ENCODE assay signal across 34 cellular contexts in the genomic region with DNA sequence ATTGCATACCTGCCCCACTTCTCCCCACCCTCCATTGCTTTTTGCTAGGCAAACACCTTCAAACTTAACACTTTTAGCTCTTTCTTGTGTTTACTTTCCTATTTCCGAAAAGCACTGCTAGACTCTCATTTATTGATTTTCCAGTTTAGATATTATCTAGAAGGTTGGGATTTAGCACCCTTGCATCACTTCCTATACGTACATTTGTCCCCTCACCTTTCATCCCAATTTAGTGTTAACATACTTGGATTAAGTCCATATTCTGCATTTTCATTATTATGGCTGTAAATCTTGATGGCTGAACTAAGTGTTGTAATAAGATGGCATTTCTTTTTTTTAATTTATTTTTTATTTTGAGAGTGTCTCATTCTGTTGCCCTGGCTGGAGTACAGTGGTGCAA. TPM values are rescaled to one million over a fixed set of nuclear protein-coding genes. Genes with fewer than 3 reads are reported as not detected.
DNase-seq lines count a peak whose midpoint lies in the region; ATAC-seq, FAIRE-seq and TF ChIP-seq lines count a peak whose summit lies in the region.
"Had no signal": no experiment of that assay in that cellular context is flagged by ENCODE, and none has a peak within 500 bp of the region (broad histone marks: within the 10 kb centered on the region; RNA-seq: fewer than 3 reads in every experiment).

No MANE protein-coding gene starts in this region.

- no peak overlapping the region for H3K4me3 Mint-ChIP-seq in activated CD8-positive, alpha-beta T cell treated with anti-CD3 and anti-CD28 coated beads for 36 hours
- H3K4me3 Mint-ChIP-seq: B cell; CD14-positive monocyte; CD4-positive, alpha-beta memory T cell; CD4-positive, alpha-beta T cell; CD4-positive, CD25-positive, alpha-beta regulatory T cell; CD8-positive, alpha-beta memory T cell; CD8-positive, alpha-beta T cell had no signal

- H3K36me3 Mint-ChIP-seq in activated CD8-positive, alpha-beta T cell treated with anti-CD3 and anti-CD28 coated beads for 36 hours (ENCODE audit: low read depth): no peaks in the 10 kb centered on the region
- H3K36me3 Mint-ChIP-seq: CD14-positive monocyte; CD4-positive, CD25-positive, alpha-beta regulatory T cell had no signal

- H3K9ac ChIP-seq in K562 (ENCODE audit: insufficient read depth in 1 of 2, low read depth in 2 of 2, low read length in 2 of 2): no peak overlapping the region
- H3K9ac ChIP-seq: BLaER1; BLaER1 treated with 17β-estradiol and CSF1 and Interleukin-3, amounts not matched to agents 10 nM and 100 nM had no signal

- H3K79me2 ChIP-seq in K562 (ENCODE audit: control insufficient read depth, insufficient read depth, low read length): no peaks in the 10 kb centered on the region

- no peaks in the 10 kb centered on the region for H4K20me1 ChIP-seq in K562 (replicated peaks; ENCODE audit: control insufficient read depth, insufficient read depth, low read length)
- H4K20me1 ChIP-seq: BLaER1; BLaER1 treated with 17β-estradiol and CSF1 and Interleukin-3, amounts not matched to agents 10 nM and 100 nM had no signal

- H3K4me3 ChIP-seq in A549: no peak overlapping the region
- no peak overlapping the region for H3K4me3 ChIP-seq in K562
- H3K4me3 ChIP-seq in right lobe of liver: no peak overlapping the region
- H3K4me3 ChIP-seq in esophagus muscularis mucosa: no peak overlapping the region
- H3K4me3 ChIP-seq: BLaER1; BLaER1 treated with 17β-estradiol and CSF1 and Interleukin-3, amounts not matched to agents 10 nM and 100 nM had no signal

- H3K27ac ChIP-seq in A549 (no peak overlapping the region), K562 (ENCODE audit: extremely low read depth, low read depth, low read length) (no peak overlapping the region), right lobe of liver (no peak overlapping the region), esophagus muscularis mucosa (replicated peaks in 1 of 4) (no peak overlapping the region)
- H3K27ac ChIP-seq: 22Rv1; BLaER1; BLaER1 treated with 17β-estradiol and CSF1 and Interleukin-3, amounts not matched to agents 10 nM and 100 nM; C4-2B had no signal

- H3K27me3 Mint-ChIP-seq in activated CD8-positive, alpha-beta T cell treated with anti-CD3 and anti-CD28 coated beads for 36 hours: no peaks in the 10 kb centered on the region
- H3K27me3 Mint-ChIP-seq: CD4-positive, alpha-beta memory T cell; CD4-positive, alpha-beta T cell had no signal

- H3K27ac Mint-ChIP-seq in activated CD8-positive, alpha-beta T cell treated with anti-CD3 and anti-CD28 coated beads for 36 hours: no peak overlapping the region
- H3K27ac Mint-ChIP-seq: B cell; CD4-positive, alpha-beta T cell; CD8-positive, alpha-beta T cell had no signal

- 53% methylated on average over 2 of the region's 2 CpGs for WGBS in A549 (ENCODE audit: missing lambda C conversion rate)
- 12% methylated on average over 2 of the region's 2 CpGs for WGBS in K562 (ENCODE audit: insufficient coverage, low coverage, missing lambda C conversion rate)
- WGBS in right lobe of liver (ENCODE audit: insufficient coverage, low coverage, low lambda C conversion rate, missing lambda C conversion rate): 29% methylated on average over 2 of the region's 2 CpGs
- 89% methylated on average over 2 of the region's 2 CpGs for WGBS in esophagus muscularis mucosa

- FAIRE-seq in A549 (lab: Jason Lieb, UNC): peak; percentile 28
- FAIRE-seq in K562 (lab: Jason Lieb, UNC): no peak
- FAIRE-seq: A204.1, D721Med had no signal

- H3K27me3 ChIP-seq in K562 (ENCODE audit: control insufficient read depth in 2 of 2, insufficient read depth in 2 of 2, low read length in 2 of 2) (peaks cover 3 to 15% of the 10 kb centered on the region in 2 experiments; a peak in 2 of 5 replicates), right lobe of liver (no peaks in the 10 kb centered on the region), esophagus muscularis mucosa (no peaks in the 10 kb centered on the region)
- H3K27me3 ChIP-seq: BE2C; BLaER1; BLaER1 treated with 17β-estradiol and CSF1 and Interleukin-3, amounts not matched to agents 10 nM and 100 nM had no signal

- no peak for DNase-seq in A549 (ENCODE audit: low read depth in 1 of 2, low spot score in 1 of 2)
- peak; percentile 0 for DNase-seq in GM20000 (ENCODE audit: low spot score)
- no peak for DNase-seq in K562 (ENCODE audit: extremely low read depth in 1 of 4, low spot score in 3 of 4)
- no peak for DNase-seq in right lobe of liver
- DNase-seq in activated CD8-positive, alpha-beta T cell treated with anti-CD3 and anti-CD28 coated beads for 36 hours: no peak
- DNase-seq in esophagus muscularis mucosa (ENCODE audit: extremely low spot score): no peak
- DNase-seq: 8988T; ACHN; AML-193; BE2C; C1 segment of cervical spinal cord; Caco-2; Calu3; CD4-positive, alpha-beta memory T cell; CD4-positive, alpha-beta T cell; CD4-positive, CD25-positive, alpha-beta regulatory T cell; CD8-positive, alpha-beta memory T cell; COR-L47; DMS 273 treated with DMSO at 0.1 percent for 48 hours; DMS153; DMS53; DMS79; DMS79 treated with DMSO at 0.1 percent for 48 hours; DND-41; EL had no signal

- peaks cover 5% of the 10 kb centered on the region for H3K4me1 Mint-ChIP-seq in activated CD8-positive, alpha-beta T cell treated with anti-CD3 and anti-CD28 coated beads for 36 hours (ENCODE audit: low read depth)
- H3K4me1 Mint-ChIP-seq: B cell, CD14-positive monocyte had no signal

- no peak overlapping the region for H3K4me2 ChIP-seq in A549
- H3K4me2 ChIP-seq in K562 (ENCODE audit: insufficient read depth, low read length): no peak overlapping the region
- H3K4me2 ChIP-seq: BLaER1; BLaER1 treated with 17β-estradiol and CSF1 and Interleukin-3, amounts not matched to agents 10 nM and 100 nM had no signal

- in situ Hi-C loops in K562 (cut with MboI): no loop called here

- H3K9me3 ChIP-seq in A549 (peaks cover 11% of the 10 kb centered on the region; the same call in 2 of the 3 replicates), K562 (replicated peaks; ENCODE audit: control insufficient read depth, insufficient read depth, low read depth, low read length) (no peaks in the 10 kb centered on the region), right lobe of liver (no peaks in the 10 kb centered on the region), esophagus muscularis mucosa (peaks cover 0 to 5% (median 2%) of the 10 kb centered on the region in 4 donors)
- H3K9me3 ChIP-seq: BE2C, Caco-2 had no signal

- TF ChIP-seq POLR2A in A549 (IDR thresholded peaks at IDR 0.05; ENCODE audit: low read length) (no peak), K562 (conservative IDR thresholded peaks at IDR 0.05) (no peak), right lobe of liver (IDR thresholded peaks at IDR 0.05) (no peak), esophagus muscularis mucosa (IDR thresholded peaks at IDR 0.05; ENCODE audit: low read depth) (no peak)

- H3K36me3 ChIP-seq in K562 (ENCODE audit: control insufficient read depth, insufficient read depth, low read length): no peaks in the 10 kb centered on the region
- H3K36me3 ChIP-seq in right lobe of liver: no peaks in the 10 kb centered on the region
- H3K36me3 ChIP-seq in esophagus muscularis mucosa: no peaks in the 10 kb centered on the region
- H3K36me3 ChIP-seq: BE2C; BLaER1; BLaER1 treated with 17β-estradiol and CSF1 and Interleukin-3, amounts not matched to agents 10 nM and 100 nM had no signal

- H3K9me3 Mint-ChIP-seq in activated CD8-positive, alpha-beta T cell treated with anti-CD3 and anti-CD28 coated beads for 36 hours: no peaks in the 10 kb centered on the region
- H3K9me3 Mint-ChIP-seq: CD4-positive, alpha-beta T cell had no signal

- H3K4me1 ChIP-seq in A549 (no peaks in the 10 kb centered on the region), K562 (replicated peaks in 1 of 2; ENCODE audit: control insufficient read depth in 2 of 2, insufficient read depth in 2 of 2, low read length in 2 of 2) (peaks cover 4 to 6% of the 10 kb centered on the region in 2 experiments; a peak in 3 of 5 replicates), right lobe of liver (no peaks in the 10 kb centered on the region), esophagus muscularis mucosa (no peaks in the 10 kb centered on the region)
- H3K4me1 ChIP-seq: BE2C; BLaER1; BLaER1 treated with 17β-estradiol and CSF1 and Interleukin-3, amounts not matched to agents 10 nM and 100 nM; Caco-2 had no signal

- CTCF ChIA-PET in A549 (lab: Yijun Ruan, JAX) (no interaction called here), K562 (lab: Yijun Ruan, JAX; ENCODE audit: low intra/inter-chr PET ratio) (no interaction called here)
- CTCF ChIA-PET in activated CD8-positive, alpha-beta T cell treated with anti-CD3 and anti-CD28 coated beads for 36 hours (lab: Charles Lee): interaction anchor here (1.1 kb wide), 1 partner anchor 201 kb away, joined by 3 read pairs; no protein-coding TSS in a partner anchor

- POLR2A ChIA-PET in A549 (lab: Yijun Ruan, JAX) (no interaction called here), K562 (lab: Yijun Ruan, JAX) (no interaction called here)
- POLR2A ChIA-PET in activated CD8-positive, alpha-beta T cell treated with anti-CD3 and anti-CD28 coated beads for 36 hours (lab: Charles Lee): no interaction called here

- intact Hi-C loops in K562 (cut with micrococcal nuclease) (no loop called here), right lobe of liver (cut with DNase I) (no loop called here), esophagus muscularis mucosa (cut with DNase I) (no loop called here)
- intact Hi-C loops in activated CD8-positive, alpha-beta T cell treated with anti-CD3 and anti-CD28 coated beads for 36 hours (cut with micrococcal nuclease): no loop called here

- no peak for TF ChIP-seq CTCF in A549 (IDR thresholded peaks at IDR 0.05)
- TF ChIP-seq CTCF in GM20000 (IDR thresholded peaks at IDR 0.05; ENCODE audit: extremely low read depth, missing control alignments): no peak
- TF ChIP-seq CTCF in K562 (IDR thresholded peaks at IDR 0.05 in 2 of 3, conservative IDR thresholded peaks at IDR 0.05 in 1 of 3; ENCODE audit: insufficient read depth in 2 of 3, low read depth in 1 of 3, low read length in 3 of 3): no peak
- no peak for TF ChIP-seq CTCF in right lobe of liver (IDR thresholded peaks at IDR 0.05)
- TF ChIP-seq CTCF in activated CD8-positive, alpha-beta T cell treated with anti-CD3 and anti-CD28 coated beads for 36 hours (IDR thresholded peaks at IDR 0.05): no peak
- TF ChIP-seq CTCF in esophagus muscularis mucosa (IDR thresholded peaks at IDR 0.05): no peak

- H2AFZ ChIP-seq in K562 (ENCODE audit: low read depth, low read length): no peak overlapping the region

- TF ChIP-seq RAD21 in A549 (conservative IDR thresholded peaks at IDR 0.05 in 1 of 2, IDR thresholded peaks at IDR 0.05 in 1 of 2) (no peak), K562 (CRISPR knock-in tag; conservative IDR thresholded peaks at IDR 0.05 in 1 of 2, IDR thresholded peaks at IDR 0.05 in 1 of 2) (no peak)

- ATAC-seq in A549 (no peak), K562 (no peak), right lobe of liver (no peak)
- no peak for ATAC-seq in activated CD8-positive, alpha-beta T cell treated with anti-CD3 and anti-CD28 coated beads for 36 hours
- ATAC-seq: CD8-positive, alpha-beta T cell had no signal

- no peaks in the 10 kb centered on the region for H3K9me1 ChIP-seq in K562 (ENCODE audit: control insufficient read depth, insufficient read depth, low read length)

- TF ChIP-seq EP300 in A549 (IDR thresholded peaks at IDR 0.05) (no peak), K562 (IDR thresholded peaks at IDR 0.05; ENCODE audit: low read length) (peak; percentile 11; the same call in 1 of the 2 replicates), esophagus muscularis mucosa (IDR thresholded peaks at IDR 0.05) (no peak)

- no TSS peak for BruUV-seq in K562 (replicated peaks; lab: Mats Ljungman, UMichigan)

RNA-seq across cellular contexts. Expression of gene GOLGA6L10, which starts 39.5 kb away (rescaled TPM):
- polyA plus RNA-seq in A549 (2011; rRNA removed) (0.74 and 0.84 TPM in 2 replicates), A549 (2017; fragmentation: RNase III; extraction: RNeasy Plus Mini Kit Qiagen cat#74134 plus additional on column Dnase treatment) (0.62 to 1.1 TPM (median 0.98 TPM) in 3 replicates), K562 (2011; rRNA removed) (4.0 and 4.1 TPM in 2 replicates), K562 (2014; fragmentation: Illumina TruSeq; extraction: Trizol) (1.5 and 2.0 TPM in 2 replicates), K562 (2014; fragmentation: Nextera tagmentation; extraction: Ambion mirVana) (under 1 TPM; 0.32 to 0.34 TPM), K562 (2014; rRNA removed) (2.7 and 7.1 TPM in 2 replicates)
- 0.41 and 0.93 TPM in 2 replicates for polyA plus RNA-seq in A549 (2012; cell fraction: cytosol; rRNA removed)
- 2.0 and 2.2 TPM in 2 replicates for polyA plus RNA-seq in A549 (2012; cell fraction: nucleus; rRNA removed)
- polyA minus RNA-seq in A549 (2011; rRNA and poly(A)+ RNA removed): 0.24 TPM in 1 of 2 replicates, not detected in the other
- 10.5 and 22.9 TPM in 2 replicates for total RNA-seq in K562 (2011; cell fraction: chromatin; rRNA removed; ENCODE audit: low replicate concordance)
- total RNA-seq in K562 (2011; cell fraction: nucleolus; rRNA removed): 4.5 and 5.5 TPM in 2 replicates
- 22.1 and 29.5 TPM in 2 replicates for total RNA-seq in K562 (2011; cell fraction: nucleoplasm; rRNA removed)
- total RNA-seq in K562 (2014; rRNA removed) (2.4 and 2.7 TPM in 2 replicates), K562 (2014; rRNA removed; fragmentation: Illumina TruSeq; extraction: Trizol) (1.9 and 3.0 TPM in 2 replicates), K562 (2015; rRNA removed; fragmentation: Illumina TruSeq; extraction: Trizol) (2.0 TPM in 2 replicates), K562 (2021) (2.2 TPM in 2 replicates), right lobe of liver (under 1 TPM; 0.06 to 0.93 (median 0.38) TPM), esophagus muscularis mucosa (1 to 10 TPM in 2 of 4 donors, under 1 TPM in 2; 0.33 to 1.7 (median 0.99) TPM)
- polyA plus RNA-seq in K562 (2011; cell fraction: cytosol; rRNA removed): 0.22 and 0.60 TPM in 2 replicates
- polyA plus RNA-seq in K562 (2011; cell fraction: nucleus; rRNA removed): 6.1 and 8.4 TPM in 2 replicates
- polyA plus RNA-seq in K562 (2012): 1.3 and 3.8 TPM in 2 replicates
- polyA minus RNA-seq in K562 (2011; rRNA and poly(A)+ RNA removed): 2.1 and 2.2 TPM in 2 replicates
- 0.86 TPM in 1 of 2 replicates, not detected in the other for polyA minus RNA-seq in K562 (2011; cell fraction: cytosol; rRNA and poly(A)+ RNA removed)
- 3.4 and 7.1 TPM in 2 replicates for polyA minus RNA-seq in K562 (2011; cell fraction: nucleus; rRNA and poly(A)+ RNA removed)
- total RNA-seq in activated CD8-positive, alpha-beta T cell treated with anti-CD3 and anti-CD28 coated beads for 36 hours: 1 to 10 TPM; 2.5 to 3.0 TPM
- polyA plus RNA-seq: CD14-positive monocyte had no signal

RNA-seq across cellular contexts. Expression of gene SAXO2, which starts 47.2 kb away (rescaled TPM):
- 1.1 and 4.5 TPM in 2 replicates for polyA plus RNA-seq in A549 (2011; rRNA removed)
- 1.6 and 2.6 TPM in 2 replicates for polyA plus RNA-seq in A549 (2012; cell fraction: cytosol; rRNA removed)
- polyA plus RNA-seq in A549 (2012; cell fraction: nucleus; rRNA removed): 2.5 and 2.8 TPM in 2 replicates
- polyA plus RNA-seq in A549 (2017; fragmentation: RNase III; extraction: RNeasy Plus Mini Kit Qiagen cat#74134 plus additional on column Dnase treatment): 1.8 to 2.5 TPM (median 2.2 TPM) in 3 replicates
- 0.37 and 5.2 TPM in 2 replicates for polyA minus RNA-seq in A549 (2011; rRNA and poly(A)+ RNA removed)
- 7.6 and 10.0 TPM in 2 replicates for total RNA-seq in K562 (2011; cell fraction: chromatin; rRNA removed; ENCODE audit: low replicate concordance)
- 7.0 and 21.3 TPM in 2 replicates for total RNA-seq in K562 (2011; cell fraction: nucleolus; rRNA removed)
- 17.5 and 28.9 TPM in 2 replicates for total RNA-seq in K562 (2011; cell fraction: nucleoplasm; rRNA removed)
- 3.2 and 8.5 TPM in 2 replicates for total RNA-seq in K562 (2014; rRNA removed)
- total RNA-seq in K562 (2014; rRNA removed; fragmentation: Illumina TruSeq; extraction: Trizol): 3.1 and 3.6 TPM in 2 replicates
- 5.0 and 8.6 TPM in 2 replicates for total RNA-seq in K562 (2015; rRNA removed; fragmentation: Illumina TruSeq; extraction: Trizol)
- 5.7 and 8.2 TPM in 2 replicates for total RNA-seq in K562 (2021)
- polyA plus RNA-seq in K562 (2011; rRNA removed): 12.0 and 14.2 TPM in 2 replicates
- polyA plus RNA-seq in K562 (2011; cell fraction: cytosol; rRNA removed): 4.0 and 5.6 TPM in 2 replicates
- polyA plus RNA-seq in K562 (2011; cell fraction: nucleus; rRNA removed): 10.9 and 12.6 TPM in 2 replicates
- polyA plus RNA-seq in K562 (2012): 7.6 and 9.3 TPM in 2 replicates
- 3.8 and 4.5 TPM in 2 replicates for polyA plus RNA-seq in K562 (2014; fragmentation: Illumina TruSeq; extraction: Trizol)
- 1 to 10 TPM; 6.0 to 9.5 TPM for polyA plus RNA-seq in K562 (2014; fragmentation: Nextera tagmentation; extraction: Ambion mirVana)
- polyA plus RNA-seq in K562 (2014; rRNA removed): 9.6 and 10.0 TPM in 2 replicates
- 0.67 and 2.9 TPM in 2 replicates for polyA minus RNA-seq in K562 (2011; rRNA and poly(A)+ RNA removed)
- 0.29 TPM in 1 of 2 replicates, not detected in the other for polyA minus RNA-seq in K562 (2011; cell fraction: cytosol; rRNA and poly(A)+ RNA removed)
- polyA minus RNA-seq in K562 (2011; cell fraction: nucleus; rRNA and poly(A)+ RNA removed): 9.7 and 18.3 TPM in 2 replicates
- 1 to 10 TPM in 1 of 6 experiments, under 1 TPM in 4, not detected in 1; 0.06 to 1.1 (median 0.26) TPM for total RNA-seq in right lobe of liver
- total RNA-seq in activated CD8-positive, alpha-beta T cell treated with anti-CD3 and anti-CD28 coated beads for 36 hours: 1 to 10 TPM; 1.1 to 2.8 TPM
- total RNA-seq in esophagus muscularis mucosa: 1 to 10 TPM in 2 of 4 donors, under 1 TPM in 1, not detected in 1; 0.39 to 1.7 (median 1.3) TPM
- total RNA-seq: CD4-positive, CD25-positive, alpha-beta regulatory T cell had no signal
- polyA plus RNA-seq: CD14-positive monocyte had no signal

RNA-seq across cellular contexts. Expression of gene EFL1, which starts 47.3 kb away (rescaled TPM):
- polyA plus RNA-seq in A549 (2011; rRNA removed) (42.3 and 42.5 TPM in 2 replicates), A549 (2017; fragmentation: RNase III; extraction: RNeasy Plus Mini Kit Qiagen cat#74134 plus additional on column Dnase treatment) (19.4 to 21.2 TPM (median 20.0 TPM) in 3 replicates), K562 (2011; rRNA removed) (17.1 and 26.2 TPM in 2 replicates), K562 (2014; fragmentation: Illumina TruSeq; extraction: Trizol) (17.9 and 32.5 TPM in 2 replicates), K562 (2014; fragmentation: Nextera tagmentation; extraction: Ambion mirVana) (10 to 100 TPM in 1 of 2 experiments, 1 to 10 TPM in 1; 4.8 to 16.9 TPM), K562 (2014; rRNA removed) (13.4 and 14.7 TPM in 2 replicates)
- 8.8 and 9.0 TPM in 2 replicates for polyA plus RNA-seq in A549 (2012; cell fraction: cytosol; rRNA removed)
- 6.1 and 8.5 TPM in 2 replicates for polyA plus RNA-seq in A549 (2012; cell fraction: nucleus; rRNA removed)
- polyA minus RNA-seq in A549 (2011; rRNA and poly(A)+ RNA removed): 41.0 and 44.1 TPM in 2 replicates
- total RNA-seq in K562 (2011; cell fraction: chromatin; rRNA removed; ENCODE audit: low replicate concordance): 29.4 and 54.1 TPM in 2 replicates
- total RNA-seq in K562 (2011; cell fraction: nucleolus; rRNA removed): 14.3 and 17.9 TPM in 2 replicates
- total RNA-seq in K562 (2011; cell fraction: nucleoplasm; rRNA removed): 20.7 and 30.6 TPM in 2 replicates
- total RNA-seq in K562 (2014; rRNA removed) (14.0 and 18.0 TPM in 2 replicates), K562 (2014; rRNA removed; fragmentation: Illumina TruSeq; extraction: Trizol) (24.3 and 26.6 TPM in 2 replicates), K562 (2015; rRNA removed; fragmentation: Illumina TruSeq; extraction: Trizol) (21.8 and 23.0 TPM in 2 replicates), K562 (2021) (16.6 and 17.4 TPM in 2 replicates), right lobe of liver (10 to 100 TPM in 2 of 6 experiments, 1 to 10 TPM in 4; 4.6 to 12.9 (median 9.4) TPM), esophagus muscularis mucosa (10 to 100 TPM; 13.0 to 17.4 (median 13.2) TPM)
- polyA plus RNA-seq in K562 (2011; cell fraction: cytosol; rRNA removed): 5.6 and 7.8 TPM in 2 replicates
- polyA plus RNA-seq in K562 (2011; cell fraction: nucleus; rRNA removed): 11.1 and 12.7 TPM in 2 replicates
- polyA plus RNA-seq in K562 (2012): 11.9 and 12.9 TPM in 2 replicates
- 39.6 and 46.1 TPM in 2 replicates for polyA minus RNA-seq in K562 (2011; rRNA and poly(A)+ RNA removed)
- polyA minus RNA-seq in K562 (2011; cell fraction: cytosol; rRNA and poly(A)+ RNA removed): 16.9 and 21.6 TPM in 2 replicates
- polyA minus RNA-seq in K562 (2011; cell fraction: nucleus; rRNA and poly(A)+ RNA removed): 20.9 and 29.1 TPM in 2 replicates
- total RNA-seq in activated CD8-positive, alpha-beta T cell treated with anti-CD3 and anti-CD28 coated beads for 36 hours: 10 to 100 TPM; 23.7 to 25.6 TPM

Comparison
In these comparisons a context has a peak if more than half of its experiments do, and no peak if none do; other contexts are left out.
1. Of the 35 proteins assayed by ChIP-seq in both K562 and A549: peak only in K562: EP300; only in A549: none; in both: none; in neither: 34.